ENCODE assay signal across 11 cellular contexts in the genomic region with DNA sequence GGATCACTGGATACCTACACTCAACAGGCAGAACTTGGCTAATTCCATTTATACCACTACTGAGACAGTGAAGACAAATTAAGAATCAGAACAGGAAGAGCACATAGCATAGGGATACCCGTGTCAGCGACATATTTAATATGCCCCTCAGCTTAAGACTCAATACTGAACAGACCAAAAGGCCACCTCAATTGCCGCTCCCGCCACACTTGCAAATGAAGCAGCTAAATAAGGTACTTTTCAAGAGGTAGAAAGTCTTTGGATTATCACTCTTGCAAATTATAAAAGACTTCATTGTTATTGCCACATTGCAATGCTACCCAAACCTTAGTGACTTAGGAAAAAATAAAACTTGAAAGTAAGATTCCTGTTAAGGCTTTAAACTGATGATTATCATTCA. TPM values are rescaled to one million over a fixed set of nuclear protein-coding genes. Genes with fewer than 3 reads are reported as not detected.
A peak's percentile ranks its signal among the peaks of the same experiment; 100 is the strongest.
DNase-seq lines count a peak whose midpoint lies in the region; ATAC-seq and TF ChIP-seq lines count a peak whose summit lies in the region.
"Had no signal": no experiment of that assay in that cellular context is flagged by ENCODE, and none has a peak within 500 bp of the region (broad histone marks: within the 10 kb centered on the region; RNA-seq: fewer than 3 reads in every experiment).

No MANE protein-coding gene starts in this region.

- peaks cover 86% of the 10 kb centered on the region for H3K36me3 Mint-ChIP-seq in Caco-2 (ENCODE audit: insufficient read depth, unreplicated experiment)
- peaks cover 22% of the 10 kb centered on the region for H3K36me3 Mint-ChIP-seq in endothelial cell (ENCODE audit: low read depth, unreplicated experiment)

- no peak overlapping the region for H3K9ac ChIP-seq in parathyroid adenoma

- H3K27ac Mint-ChIP-seq in Caco-2 (ENCODE audit: unreplicated experiment) (no peak overlapping the region), endothelial cell (ENCODE audit: unreplicated experiment) (peak overlapping the region; percentile 81)

- peak overlapping the region; percentile 28 for H3K4me3 Mint-ChIP-seq in Caco-2 (ENCODE audit: unreplicated experiment)
- peak overlapping the region; percentile 87 for H3K4me3 Mint-ChIP-seq in endothelial cell (ENCODE audit: unreplicated experiment)

- intact Hi-C loops in Caco-2 (cut with micrococcal nuclease; ENCODE audit: unreplicated experiment) = no loop called here
- intact Hi-C loops in OCI-LY7 (cut with micrococcal nuclease; ENCODE audit: unreplicated experiment) = no loop called here

- H3K9me3 Mint-ChIP-seq in Caco-2 (ENCODE audit: unreplicated experiment) (peaks cover 3% of the 10 kb centered on the region), endothelial cell (ENCODE audit: unreplicated experiment) (no peaks in the 10 kb centered on the region)

- H3K79me2 ChIP-seq in OCI-LY7 (ENCODE audit: insufficient read depth, low read depth, low read length) = peaks cover 77% of the 10 kb centered on the region
- H3K79me2 ChIP-seq in parathyroid adenoma = peaks cover 39% of the 10 kb centered on the region

- BruUV-seq in Caco-2 (replicated peaks; lab: Mats Ljungman, UMichigan) (no TSS peak), OCI-LY7 (replicated peaks; lab: Mats Ljungman, UMichigan) (no TSS peak)

- no peak overlapping the region for H3K4me3 ChIP-seq in Caco-2 (ENCODE audit: low read depth, low read length)
- H3K4me3 ChIP-seq in OCI-LY7 (ENCODE audit: low read depth, low read length, poor library complexity, severe bottlenecking) = peak overlapping the region; percentile 83
- H3K4me3 ChIP-seq in parathyroid adenoma (ENCODE audit: low read depth, low read length) = peak overlapping the region; percentile 97
- H3K4me3 ChIP-seq: lung had no signal

- no peaks in the 10 kb centered on the region for H3K27me3 ChIP-seq in Caco-2 (replicated peaks; ENCODE audit: control insufficient read depth, insufficient read depth, low read length)
- H3K27me3 ChIP-seq in parathyroid adenoma (ENCODE audit: control insufficient read depth, insufficient read depth, low read length) = no peaks in the 10 kb centered on the region

- POLR2A ChIA-PET in Caco-2 (lab: Charles Lee) = no interaction called here
- POLR2A ChIA-PET in OCI-LY7 (lab: Charles Lee) = interaction anchor here (0.8 to 1.2 kb wide), 2 partner anchors 8 to 16 kb away, joined by 3 to 4 read pairs; no protein-coding TSS in a partner anchor

- CTCF ChIA-PET in Caco-2 (lab: Charles Lee) (interaction anchor here (0.7 kb wide), 1 partner anchor 37 kb away, joined by 4 read pairs; no protein-coding TSS in a partner anchor), OCI-LY7 (lab: Charles Lee; ENCODE audit: unreplicated experiment) (no interaction called here)

- no peak overlapping the region for H3K27ac ChIP-seq in OCI-LY7 (ENCODE audit: low read depth, low read length, poor library complexity, severe bottlenecking)
- H3K27ac ChIP-seq in parathyroid adenoma = no peak overlapping the region

- H3K4me2 ChIP-seq in OCI-LY7 (ENCODE audit: low read length) = peak overlapping the region; percentile 99
- peak overlapping the region; percentile 88 for H3K4me2 ChIP-seq in parathyroid adenoma (ENCODE audit: low read length)

- H2AFZ ChIP-seq in OCI-LY7 (ENCODE audit: low read length) (no peak overlapping the region), parathyroid adenoma (no peak overlapping the region)

- peaks cover 14% of the 10 kb centered on the region for H3K4me1 Mint-ChIP-seq in Caco-2 (ENCODE audit: low read depth, unreplicated experiment)
- peaks cover 51% of the 10 kb centered on the region for H3K4me1 Mint-ChIP-seq in endothelial cell (ENCODE audit: unreplicated experiment)

- H3K9me2 ChIP-seq in OCI-LY7 (ENCODE audit: insufficient read depth, low read length) = no peaks in the 10 kb centered on the region

- H4K20me1 ChIP-seq in OCI-LY7 (ENCODE audit: insufficient read depth, low read length) = peaks cover 41% of the 10 kb centered on the region

- 0 out of 2 replicates have a peak, but pooled peaks cover 1% of the 10 kb centered on the region for H3K36me3 ChIP-seq in Caco-2 (ENCODE audit: control insufficient read depth, insufficient read depth, low read length)
- H3K36me3 ChIP-seq in OCI-LY7 (ENCODE audit: insufficient read depth, low read length) = peaks cover 73% of the 10 kb centered on the region
- H3K36me3 ChIP-seq in parathyroid adenoma (ENCODE audit: control insufficient read depth, insufficient read depth, low read length) = peaks cover 6% of the 10 kb centered on the region

- H3K4me1 ChIP-seq in Caco-2 = peaks cover 28% of the 10 kb centered on the region
- peaks cover 36% of the 10 kb centered on the region for H3K4me1 ChIP-seq in OCI-LY7 (ENCODE audit: insufficient read depth, low read length, poor library complexity, severe bottlenecking)
- H3K4me1 ChIP-seq in parathyroid adenoma = peaks cover 16% of the 10 kb centered on the region

- no peak for DNase-seq in Caco-2
- no peak for DNase-seq in OCI-LY7 (ENCODE audit: low spot score)
- DNase-seq in endothelial cell (ENCODE audit: low spot score) = no peak
- DNase-seq in AG08396 (ENCODE audit: low spot score) = no peak
- DNase-seq: NCI-H748 treated with DMSO at 0.1 percent for 48 hours had no signal

- H3K9me3 ChIP-seq in Caco-2 = no peaks in the 10 kb centered on the region
- no peaks in the 10 kb centered on the region for H3K9me3 ChIP-seq in OCI-LY7 (ENCODE audit: low read length)
- H3K9me3 ChIP-seq in parathyroid adenoma (ENCODE audit: control insufficient read depth, low read length) = no peaks in the 10 kb centered on the region

- ATAC-seq in HG03354 (IDR thresholded peaks at IDR 0.05; ENCODE audit: poor library complexity, severe bottlenecking, unreplicated experiment) (no peak), GM18909 (IDR thresholded peaks at IDR 0.05; ENCODE audit: poor library complexity, unreplicated experiment) (no peak), HG03045 (IDR thresholded peaks at IDR 0.05; ENCODE audit: unreplicated experiment) (no peak)

- TF ChIP-seq CTCF in Caco-2 (IDR thresholded peaks at IDR 0.05; ENCODE audit: insufficient read depth in 1 of 2, low read depth in 1 of 2, low read length in 1 of 2, severe bottlenecking in 1 of 2, unreplicated experiment in 1 of 2) (no peak), OCI-LY7 (conservative IDR thresholded peaks at IDR 0.05; ENCODE audit: low read length) (no peak), endothelial cell (IDR thresholded peaks at IDR 0.05; ENCODE audit: unreplicated experiment) (no peak), parathyroid adenoma (IDR thresholded peaks at IDR 0.05) (no peak)

- H3K27me3 Mint-ChIP-seq in Caco-2 (ENCODE audit: insufficient read depth, unreplicated experiment) (no peaks in the 10 kb centered on the region), endothelial cell (ENCODE audit: unreplicated experiment) (peaks cover 12% of the 10 kb centered on the region)

RNA-seq across cellular contexts. Expression of gene DDX17, which starts 3.1 kb away (rescaled TPM):
- total RNA-seq in Caco-2 (2022) (359 and 367 TPM in 2 replicates), OCI-LY7 (2022) (505 and 508 TPM in 2 replicates), endothelial cell (ENCODE audit: unreplicated experiment) (492 TPM)
- 626 and 667 TPM in 2 replicates for total RNA-seq in OCI-LY7 (2014; rRNA removed; shearing (Covaris generic))

RNA-seq across cellular contexts. Expression of gene KDELR3, which starts 35.1 kb away (rescaled TPM):
- total RNA-seq in Caco-2 (2022) = 13.4 and 18.2 TPM in 2 replicates
- total RNA-seq in OCI-LY7 (2014; rRNA removed; shearing (Covaris generic)) = not detected in 2 replicates
- not detected in 2 replicates for total RNA-seq in OCI-LY7 (2022)
- total RNA-seq in endothelial cell (ENCODE audit: unreplicated experiment) = 3.7 TPM

RNA-seq across cellular contexts. Expression of gene KCNJ4, which starts 48.0 kb away (rescaled TPM):
- 0.14 and 0.27 TPM in 2 replicates for total RNA-seq in Caco-2 (2022)
- total RNA-seq in OCI-LY7 (2014; rRNA removed; shearing (Covaris generic)) = not detected in 2 replicates
- total RNA-seq in OCI-LY7 (2022) = not detected in 2 replicates
- 0.21 TPM for total RNA-seq in endothelial cell (ENCODE audit: unreplicated experiment)
- total RNA-seq: lung, subcutaneous adipose tissue had no signal
